12 cellular contexts compared by ENCODE assay signal in the genomic region with DNA sequence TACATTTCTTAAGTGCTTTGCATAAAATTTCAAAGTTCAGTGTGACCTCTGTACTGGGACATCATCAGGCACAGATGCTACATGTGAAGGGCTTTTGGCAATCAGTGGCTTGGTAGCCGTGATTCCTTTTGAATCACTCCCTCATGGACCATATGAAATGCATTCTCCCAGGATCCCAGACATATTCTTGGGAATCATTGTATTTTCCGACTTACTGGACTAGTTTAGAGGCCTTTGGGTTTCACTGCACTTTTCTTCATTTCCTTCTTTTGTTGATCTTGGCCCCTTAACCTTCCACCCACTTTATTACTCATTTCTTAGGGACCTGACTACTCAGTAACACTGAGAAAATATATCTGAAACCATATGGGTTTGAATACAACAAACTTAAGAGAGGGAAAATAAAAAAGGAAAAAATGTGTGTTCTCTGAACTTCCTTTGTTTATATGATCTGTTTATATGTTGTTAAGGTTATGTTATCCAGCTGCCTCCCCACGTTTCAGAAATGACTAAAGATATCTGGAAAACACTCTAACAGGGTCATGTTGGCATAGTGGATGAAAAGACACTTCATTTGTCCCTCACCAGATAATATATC. TPM values are rescaled to one million over a fixed set of nuclear protein-coding genes. Genes with fewer than 3 reads are reported as not detected.
A peak's percentile ranks its signal among the peaks of the same experiment; 100 is the strongest.
DNase-seq lines count a peak whose midpoint lies in the region; ATAC-seq and TF ChIP-seq lines count a peak whose summit lies in the region.
"Had no signal": no experiment of that assay in that cellular context is flagged by ENCODE, and none has a peak within 500 bp of the region (broad histone marks: within the 10 kb centered on the region; RNA-seq: fewer than 3 reads in every experiment).

No MANE protein-coding gene starts in this region.

- 0 out of 2 replicates have a peak, but pooled peaks cover 3% of the 10 kb centered on the region for H4K20me1 ChIP-seq in GM23248 (ENCODE audit: insufficient read depth)

- H3K4me2 ChIP-seq in GM23248 (ENCODE audit: unreplicated experiment): peak overlapping the region; percentile 60

- H3K27ac ChIP-seq in GM23248 (peak overlapping the region; percentile 92), right cardiac atrium (ENCODE audit: low read length) (no peak overlapping the region)
- H3K27ac ChIP-seq: ovary had no signal

- peaks cover 6% of the 10 kb centered on the region; the same call in 1 of the 2 replicates for H3K36me3 ChIP-seq in GM23248 (ENCODE audit: low read depth)
- H3K36me3 ChIP-seq: ovary had no signal

- intact Hi-C loops in right cardiac atrium (cut with DNase I): no loop called here

- peak overlapping the region; percentile 62 for H3K9ac ChIP-seq in GM23248

- DNase-seq in GM23248: peak; percentile 84
- DNase-seq in astrocyte of the spinal cord (ENCODE audit: low read depth, low spot score): peak; percentile 83
- DNase-seq in right cardiac atrium: no peak
- DNase-seq in stimulated activated naive B cell treated with anti-CD40 and anti-IgM and Interleukin-4, amounts not matched to agents 10 μg/mL and 1 μg/mL and 100 μg/mL, for 72 hours: no peak
- no peak for DNase-seq in stimulated activated CD4-positive, alpha-beta T cell treated with anti-CD3 and anti-CD28 coated beads, Interleukin-12 subunit alpha, Interleukin-12 subunit beta, amount 100 ng/mL, for 4 hours
- no peak for DNase-seq in stimulated activated CD4-positive, alpha-beta T cell treated with anti-CD3 and anti-CD28 coated beads, Interleukin-2, amount 100 ng/mL, for 24 hours
- no peak for DNase-seq in DMS53 treated with DMSO at 0.1 percent for 48 hours (lab: John Stamatoyannopoulos, UW; ENCODE audit: unreplicated experiment)
- DNase-seq: activated naive CD4-positive, alpha-beta T cell treated with anti-CD3 and anti-CD28 coated beads, Interleukin-2, amount 10 ng/mL, durations not matched to agents 7 days and 5 days; KG1; NCI-H69; ovary had no signal

- no peak overlapping the region for H3K27ac Mint-ChIP-seq in stimulated activated naive B cell treated with anti-CD40 and anti-IgM and Interleukin-4, amounts not matched to agents 10 μg/mL and 1 μg/mL and 100 μg/mL, for 72 hours
- H3K27ac Mint-ChIP-seq: activated naive CD4-positive, alpha-beta T cell treated with anti-CD3 and anti-CD28 coated beads, Interleukin-2, amount 10 ng/mL, durations not matched to agents 7 days and 5 days had no signal

- ATAC-seq in right cardiac atrium (peak; percentile 65 to 88), esophagus mucosa (no peak)
- ATAC-seq in stimulated activated naive B cell treated with anti-CD40 and anti-IgM and Interleukin-4, amounts not matched to agents 10 μg/mL and 1 μg/mL and 100 μg/mL, for 72 hours (replicated peaks): peak; percentile 62 to 63

- H3K4me3 ChIP-seq in GM23248 (peak overlapping the region; percentile 2; the same call in 1 of the 2 replicates), astrocyte of the spinal cord (ENCODE audit: low read depth, low read length) (no peak overlapping the region), right cardiac atrium (ENCODE audit: low read length) (no peak overlapping the region)
- H3K4me3 ChIP-seq: ovary had no signal

- no peaks in the 10 kb centered on the region for H3K9me2 ChIP-seq in GM23248 (ENCODE audit: insufficient read depth)

- H3K27me3 ChIP-seq in GM23248 (replicated peaks; ENCODE audit: insufficient read depth) (no peaks in the 10 kb centered on the region), right cardiac atrium (ENCODE audit: control insufficient read depth, insufficient read depth) (no peaks in the 10 kb centered on the region)
- H3K27me3 ChIP-seq: ovary had no signal

- no peak for TF ChIP-seq CTCF in astrocyte of the spinal cord (IDR thresholded peaks at IDR 0.05; ENCODE audit: low read depth, low read length)

- H3K79me2 ChIP-seq in GM23248 (ENCODE audit: insufficient read depth): peaks cover 33% of the 10 kb centered on the region

- peaks cover 60% of the 10 kb centered on the region for H3F3A ChIP-seq in GM23248 (ENCODE audit: insufficient read depth)

- no peaks in the 10 kb centered on the region for H3K27me3 Mint-ChIP-seq in stimulated activated naive B cell treated with anti-CD40 and anti-IgM and Interleukin-4, amounts not matched to agents 10 μg/mL and 1 μg/mL and 100 μg/mL, for 72 hours
- H3K27me3 Mint-ChIP-seq: activated naive CD4-positive, alpha-beta T cell treated with anti-CD3 and anti-CD28 coated beads, Interleukin-2, amount 10 ng/mL, durations not matched to agents 7 days and 5 days had no signal

- H3K9me3 ChIP-seq in GM23248 (ENCODE audit: low read depth) (no peaks in the 10 kb centered on the region), right cardiac atrium (ENCODE audit: control insufficient read depth, low read length) (no peaks in the 10 kb centered on the region)
- H3K9me3 ChIP-seq: ovary had no signal

- peaks cover 19 to 37% of the 10 kb centered on the region in 2 donors for H3K4me1 Mint-ChIP-seq in stimulated activated naive B cell treated with anti-CD40 and anti-IgM and Interleukin-4, amounts not matched to agents 10 μg/mL and 1 μg/mL and 100 μg/mL, for 72 hours

- H3K4me3 Mint-ChIP-seq in stimulated activated naive B cell treated with anti-CD40 and anti-IgM and Interleukin-4, amounts not matched to agents 10 μg/mL and 1 μg/mL and 100 μg/mL, for 72 hours: no peak overlapping the region
- H3K4me3 Mint-ChIP-seq: activated naive CD4-positive, alpha-beta T cell treated with anti-CD3 and anti-CD28 coated beads, Interleukin-2, amount 10 ng/mL, durations not matched to agents 7 days and 5 days had no signal

- peaks cover 15 to 30% of the 10 kb centered on the region in 2 donors for H3K36me3 Mint-ChIP-seq in stimulated activated naive B cell treated with anti-CD40 and anti-IgM and Interleukin-4, amounts not matched to agents 10 μg/mL and 1 μg/mL and 100 μg/mL, for 72 hours

- no peaks in the 10 kb centered on the region for H3K9me3 Mint-ChIP-seq in stimulated activated naive B cell treated with anti-CD40 and anti-IgM and Interleukin-4, amounts not matched to agents 10 μg/mL and 1 μg/mL and 100 μg/mL, for 72 hours
- H3K9me3 Mint-ChIP-seq: activated naive CD4-positive, alpha-beta T cell treated with anti-CD3 and anti-CD28 coated beads, Interleukin-2, amount 10 ng/mL, durations not matched to agents 7 days and 5 days had no signal

- in situ Hi-C loops in GM23248 (cut with MboI) (no loop called here), astrocyte of the spinal cord (cut with HindIII; ENCODE audit: low sequenced_read_pairs) (no loop called here)

- H2AFZ ChIP-seq in GM23248: no peak overlapping the region

- WGBS in GM23248 (ENCODE audit: low coverage in 1 of 2, low lambda C conversion rate in 2 of 2, missing lambda C conversion rate in 2 of 2), 2 experiments: 0 to 2% methylated on average over 3 of the region's 3 CpGs
- 20% methylated on average over 3 of the region's 3 CpGs for WGBS in right cardiac atrium

- H3K4me1 ChIP-seq in GM23248 (ENCODE audit: insufficient read depth): peaks cover 60% of the 10 kb centered on the region
- peaks cover 7% of the 10 kb centered on the region for H3K4me1 ChIP-seq in right cardiac atrium (ENCODE audit: control insufficient read depth, insufficient read depth, low read length)

RNA-seq across cellular contexts. Expression of a gene that starts 35.1 kb away (rescaled TPM):
- total RNA-seq in GM23248 (2014; rRNA removed; shearing (Covaris generic)): 17.8 and 25.1 TPM in 2 replicates
- polyA plus RNA-seq in GM23248 (2016; fragmentation: Nextera tagmentation; extraction: Ambion mirVana) (15.1 and 20.4 TPM in 2 replicates), right cardiac atrium (20.4 TPM)
- total RNA-seq in right cardiac atrium (10 to 100 TPM; 39.3 to 51.9 (median 43.8) TPM), esophagus mucosa (12.6 TPM)

RNA-seq across cellular contexts. Expression of a gene that starts 35.9 kb away (rescaled TPM):
- 72.5 and 74.5 TPM in 2 replicates for total RNA-seq in GM23248 (2014; rRNA removed; shearing (Covaris generic))
- polyA plus RNA-seq in GM23248 (2016; fragmentation: Nextera tagmentation; extraction: Ambion mirVana): 19.6 and 22.4 TPM in 2 replicates
- total RNA-seq in right cardiac atrium: 10 to 100 TPM; 71.7 to 97.3 (median 91.3) TPM
- polyA plus RNA-seq in right cardiac atrium: 13.8 TPM
- 10.5 TPM for total RNA-seq in esophagus mucosa

Comparison
In these comparisons a context has a peak if more than half of its experiments do, and no peak if none do; other contexts are left out.
1. DNase-seq: peak in GM23248 (single experiment) and astrocyte of the spinal cord (single experiment); none in right cardiac atrium (0 of 3), stimulated activated naive B cell treated with anti-CD40 and anti-IgM and Interleukin-4, amounts not matched to agents 10 μg/mL and 1 μg/mL and 100 μg/mL, for 72 hours (single experiment), stimulated activated CD4-positive, alpha-beta T cell treated with anti-CD3 and anti-CD28 coated beads, Interleukin-12 subunit alpha, Interleukin-12 subunit beta, amount 100 ng/mL, for 4 hours (single experiment), stimulated activated CD4-positive, alpha-beta T cell treated with anti-CD3 and anti-CD28 coated beads, Interleukin-2, amount 100 ng/mL, for 24 hours (0 of 2) and DMS53 treated with DMSO at 0.1 percent for 48 hours (single experiment).